Comparison of ENCODE assay signal across 9 cellular contexts in the genomic region with DNA sequence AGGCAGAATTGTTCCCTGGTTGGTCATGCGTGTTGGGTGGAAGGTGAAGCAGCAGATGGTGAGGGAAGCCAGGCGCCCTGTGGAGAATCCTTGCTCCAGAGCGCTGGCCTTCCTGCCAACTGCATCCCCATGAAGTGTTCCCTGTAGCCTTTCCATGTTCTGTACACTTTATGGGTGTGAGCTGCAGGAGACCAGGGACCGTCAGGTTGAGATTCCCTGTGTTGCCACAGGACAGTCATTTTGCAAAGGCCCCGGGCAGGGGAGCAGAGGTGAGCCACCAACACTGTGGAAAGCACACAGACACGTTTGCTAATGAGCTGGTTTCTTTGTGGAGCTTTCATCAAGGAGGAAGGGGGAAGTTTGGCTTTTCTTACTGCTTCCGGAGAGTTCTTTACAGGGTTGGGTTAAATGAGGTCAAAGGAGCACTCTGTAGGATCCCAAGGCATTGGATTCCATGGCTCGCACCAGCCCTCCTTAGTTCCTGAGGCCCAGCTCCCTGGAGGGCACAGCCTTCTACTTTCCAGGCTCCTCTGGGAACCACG. TPM values are rescaled to one million over a fixed set of nuclear protein-coding genes. Genes with fewer than 3 reads are reported as not detected.
DNase-seq lines count a peak whose midpoint lies in the region; ATAC-seq and TF ChIP-seq lines count a peak whose summit lies in the region.
"Had no signal": no experiment of that assay in that cellular context is flagged by ENCODE, and none has a peak within 500 bp of the region (broad histone marks: within the 10 kb centered on the region; RNA-seq: fewer than 3 reads in every experiment).

No MANE protein-coding gene starts in this region.

- H3K36me3 ChIP-seq in left lung (peaks cover 0 to 30% of the 10 kb centered on the region in 2 donors), stomach (peaks cover 14 to 30% (median 24%) of the 10 kb centered on the region in 4 donors), MM.1S (replicated peaks; ENCODE audit: insufficient read depth, low read length) (no peaks in the 10 kb centered on the region)

- H3K4me2 ChIP-seq in MM.1S (ENCODE audit: low read depth, low read length), result no peak overlapping the region

- H3K4me3 ChIP-seq in left lung (no peak overlapping the region), stomach (no peak overlapping the region), MM.1S (ENCODE audit: low read length) (no peak overlapping the region)
- H3K4me3 ChIP-seq: psoas muscle had no signal

- no peak overlapping the region for H3K9ac ChIP-seq in MM.1S (ENCODE audit: low read length)

- no peak for DNase-seq in activated CD8-positive, alpha-beta memory T cell treated with anti-CD3 and anti-CD28 coated beads, Interleukin-2, amount 10 ng/mL, durations not matched to agents 7 days and 5 days
- no peak for DNase-seq in activated CD8-positive, alpha-beta memory T cell treated with anti-CD3 and anti-CD28 coated beads, Interleukin-2, amount 50 U/mL, for 4 hours
- no peak for DNase-seq in activated T-helper 1 cell treated with anti-CD3 and anti-CD28 coated beads, Interleukin-12 subunit alpha, Interleukin-12 subunit beta, Interleukin-2, Interleukin-4 antibody, amounts not matched to agents 30 ng/mL and 10 ng/mL and 1 ng/mL, durations not matched to agents 14 hours and 24 hours and 36 hours (ENCODE audit: low spot score)
- no peak for DNase-seq in left lung
- DNase-seq in stomach, result peak; percentile 24
- DNase-seq in NCI-H510A (lab: John Stamatoyannopoulos, UW), result no peak
- DNase-seq in MM.1S, result no peak
- no peak for DNase-seq in GM13976 (ENCODE audit: low spot score)
- DNase-seq: psoas muscle had no signal

- CTCF ChIA-PET in activated CD8-positive, alpha-beta memory T cell treated with anti-CD3 and anti-CD28 coated beads, Interleukin-2, amount 10 ng/mL, durations not matched to agents 7 days and 5 days (lab: Charles Lee), result interaction anchor here (0.7 to 11.4 kb wide), 9 partner anchors 10 to 42 kb away, joined by 3 to 151 read pairs (median 6); no protein-coding TSS in a partner anchor

- H3K4me1 ChIP-seq in left lung (peaks cover 36 to 100% of the 10 kb centered on the region in 2 donors), stomach (peaks cover 39 to 86% (median 50%) of the 10 kb centered on the region in 4 donors), MM.1S (ENCODE audit: low read length) (no peaks in the 10 kb centered on the region)

- peak overlapping the region; percentile 58 to 90 for H3K27ac ChIP-seq in left lung
- H3K27ac ChIP-seq in stomach, result peak overlapping the region in 3 of 5 donors; percentile 26 to 75 (median 74)
- no peak overlapping the region for H3K27ac ChIP-seq in MM.1S (ENCODE audit: low read length)
- H3K27ac ChIP-seq: psoas muscle had no signal

- TF ChIP-seq POLR2A in stomach (IDR thresholded peaks at IDR 0.05), result no peak

- no peak for TF ChIP-seq EP300 in stomach (IDR thresholded peaks at IDR 0.05)

- no peaks in the 10 kb centered on the region for H4K20me1 ChIP-seq in MM.1S (ENCODE audit: insufficient read depth, low read length)

- H3K27me3 ChIP-seq in left lung (no peaks in the 10 kb centered on the region), stomach (no peaks in the 10 kb centered on the region), MM.1S (replicated peaks; ENCODE audit: insufficient read depth, low read length) (no peaks in the 10 kb centered on the region)

- peaks cover 88% of the 10 kb centered on the region for H3K4me1 Mint-ChIP-seq in activated CD8-positive, alpha-beta memory T cell treated with anti-CD3 and anti-CD28 coated beads, Interleukin-2, amount 10 ng/mL, durations not matched to agents 7 days and 5 days
- H3K4me1 Mint-ChIP-seq in activated T-helper 1 cell treated with anti-CD3 and anti-CD28 coated beads, Interleukin-12 subunit alpha, Interleukin-12 subunit beta, Interleukin-2, Interleukin-4 antibody, amounts not matched to agents 30 ng/mL and 10 ng/mL and 1 ng/mL, durations not matched to agents 14 hours and 24 hours and 36 hours (ENCODE audit: low read depth), result peaks cover 95% of the 10 kb centered on the region

- TF ChIP-seq CTCF in left lung (IDR thresholded peaks at IDR 0.05) (no peak), stomach (IDR thresholded peaks at IDR 0.05) (no peak), MM.1S (IDR thresholded peaks at IDR 0.05; ENCODE audit: low read length) (no peak), GM13976 (IDR thresholded peaks at IDR 0.05; ENCODE audit: borderline replicate concordance, control extremely low read depth, extremely low read depth, insufficient read depth, missing control alignments) (no peak)

- intact Hi-C loops in activated T-helper 1 cell treated with anti-CD3 and anti-CD28 coated beads, Interleukin-12 subunit alpha, Interleukin-12 subunit beta, Interleukin-2, Interleukin-4 antibody, amounts not matched to agents 30 ng/mL and 10 ng/mL and 1 ng/mL, durations not matched to agents 14 hours and 24 hours and 36 hours (cut with micrococcal nuclease), result no loop called here
- intact Hi-C loops in left lung (cut with DNase I), result no loop called here
- intact Hi-C loops in stomach (cut with DNase I; ENCODE audit: low total_unique reads), result no loop called here

- H3K9me3 Mint-ChIP-seq in activated CD8-positive, alpha-beta memory T cell treated with anti-CD3 and anti-CD28 coated beads, Interleukin-2, amount 10 ng/mL, durations not matched to agents 7 days and 5 days (ENCODE audit: low read depth), result no peaks in the 10 kb centered on the region
- H3K9me3 Mint-ChIP-seq in activated T-helper 1 cell treated with anti-CD3 and anti-CD28 coated beads, Interleukin-12 subunit alpha, Interleukin-12 subunit beta, Interleukin-2, Interleukin-4 antibody, amounts not matched to agents 30 ng/mL and 10 ng/mL and 1 ng/mL, durations not matched to agents 14 hours and 24 hours and 36 hours, result no peaks in the 10 kb centered on the region

- peak; percentile 2 for ATAC-seq in activated CD8-positive, alpha-beta memory T cell treated with anti-CD3 and anti-CD28 coated beads, Interleukin-2, amount 10 ng/mL, durations not matched to agents 7 days and 5 days
- ATAC-seq in left lung, result peak; percentile 19

- H3K36me3 Mint-ChIP-seq in activated CD8-positive, alpha-beta memory T cell treated with anti-CD3 and anti-CD28 coated beads, Interleukin-2, amount 10 ng/mL, durations not matched to agents 7 days and 5 days, result peaks cover 41% of the 10 kb centered on the region
- peaks cover 39% of the 10 kb centered on the region for H3K36me3 Mint-ChIP-seq in activated T-helper 1 cell treated with anti-CD3 and anti-CD28 coated beads, Interleukin-12 subunit alpha, Interleukin-12 subunit beta, Interleukin-2, Interleukin-4 antibody, amounts not matched to agents 30 ng/mL and 10 ng/mL and 1 ng/mL, durations not matched to agents 14 hours and 24 hours and 36 hours (ENCODE audit: low read depth)

- peak overlapping the region; percentile 22 for H3K4me3 Mint-ChIP-seq in activated CD8-positive, alpha-beta memory T cell treated with anti-CD3 and anti-CD28 coated beads, Interleukin-2, amount 10 ng/mL, durations not matched to agents 7 days and 5 days
- peak overlapping the region; percentile 71 for H3K4me3 Mint-ChIP-seq in activated T-helper 1 cell treated with anti-CD3 and anti-CD28 coated beads, Interleukin-12 subunit alpha, Interleukin-12 subunit beta, Interleukin-2, Interleukin-4 antibody, amounts not matched to agents 30 ng/mL and 10 ng/mL and 1 ng/mL, durations not matched to agents 14 hours and 24 hours and 36 hours

- H3K9me3 ChIP-seq in left lung, result no peaks in the 10 kb centered on the region
- H3K9me3 ChIP-seq in stomach, result no peaks in the 10 kb centered on the region
- no peaks in the 10 kb centered on the region for H3K9me3 ChIP-seq in MM.1S (replicated peaks; ENCODE audit: insufficient read depth, low read length)
- H3K9me3 ChIP-seq: psoas muscle had no signal

- H3K27ac Mint-ChIP-seq in activated CD8-positive, alpha-beta memory T cell treated with anti-CD3 and anti-CD28 coated beads, Interleukin-2, amount 10 ng/mL, durations not matched to agents 7 days and 5 days, result peak overlapping the region; percentile 90
- peak overlapping the region; percentile 92 for H3K27ac Mint-ChIP-seq in activated T-helper 1 cell treated with anti-CD3 and anti-CD28 coated beads, Interleukin-12 subunit alpha, Interleukin-12 subunit beta, Interleukin-2, Interleukin-4 antibody, amounts not matched to agents 30 ng/mL and 10 ng/mL and 1 ng/mL, durations not matched to agents 14 hours and 24 hours and 36 hours

- H3K79me2 ChIP-seq in MM.1S (ENCODE audit: low read length), result no peaks in the 10 kb centered on the region

- no peak overlapping the region for H2AFZ ChIP-seq in MM.1S (ENCODE audit: low read length)

- H3K27me3 Mint-ChIP-seq in activated CD8-positive, alpha-beta memory T cell treated with anti-CD3 and anti-CD28 coated beads, Interleukin-2, amount 10 ng/mL, durations not matched to agents 7 days and 5 days, result no peaks in the 10 kb centered on the region
- H3K27me3 Mint-ChIP-seq in activated T-helper 1 cell treated with anti-CD3 and anti-CD28 coated beads, Interleukin-12 subunit alpha, Interleukin-12 subunit beta, Interleukin-2, Interleukin-4 antibody, amounts not matched to agents 30 ng/mL and 10 ng/mL and 1 ng/mL, durations not matched to agents 14 hours and 24 hours and 36 hours (ENCODE audit: insufficient read depth), result no peaks in the 10 kb centered on the region

- no peaks in the 10 kb centered on the region for H3K9me2 ChIP-seq in MM.1S (replicated peaks; ENCODE audit: insufficient read depth, low read length)

- 58 to 70% (median 62%) methylated on average over 9 of the region's 9 CpGs for WGBS in stomach, 5 donors

- in situ Hi-C loops in GM13976 (cut with MboI; ENCODE audit: low sequenced_read_pairs, unreplicated experiment), result no loop called here

- no peaks in the 10 kb centered on the region for H3F3A ChIP-seq in MM.1S (ENCODE audit: insufficient read depth, low read length)

RNA-seq across cellular contexts. Expression of gene TSPAN14, which starts 32.1 kb away (rescaled TPM):
- total RNA-seq in activated CD8-positive, alpha-beta memory T cell treated with anti-CD3 and anti-CD28 coated beads, Interleukin-2, amount 10 ng/mL, durations not matched to agents 7 days and 5 days, result 100 to 1,000 TPM; 100 to 104 TPM
- total RNA-seq in activated T-helper 1 cell treated with anti-CD3 and anti-CD28 coated beads, Interleukin-12 subunit alpha, Interleukin-12 subunit beta, Interleukin-2, Interleukin-4 antibody, amounts not matched to agents 30 ng/mL and 10 ng/mL and 1 ng/mL, durations not matched to agents 14 hours and 24 hours and 36 hours, result 75.4 and 81.9 TPM in 2 replicates
- total RNA-seq in left lung (100 to 1,000 TPM; 116 to 158 TPM), stomach (10 to 100 TPM; 24.4 to 82.6 (median 42.9) TPM)
- 10 to 100 TPM in 2 of 3 donors, 1 to 10 TPM in 1; 7.0 to 21.5 (median 13.7) TPM for polyA plus RNA-seq in stomach

RNA-seq across cellular contexts. Expression of gene SH2D4B, which starts 51.5 kb away (rescaled TPM):
- under 1 TPM in 1 of 2 experiments, not detected in 1; 0.09 TPM for total RNA-seq in activated CD8-positive, alpha-beta memory T cell treated with anti-CD3 and anti-CD28 coated beads, Interleukin-2, amount 10 ng/mL, durations not matched to agents 7 days and 5 days
- total RNA-seq in activated T-helper 1 cell treated with anti-CD3 and anti-CD28 coated beads, Interleukin-12 subunit alpha, Interleukin-12 subunit beta, Interleukin-2, Interleukin-4 antibody, amounts not matched to agents 30 ng/mL and 10 ng/mL and 1 ng/mL, durations not matched to agents 14 hours and 24 hours and 36 hours, result 0.18 and 0.20 TPM in 2 replicates
- total RNA-seq in left lung (under 1 TPM; 0.23 to 0.37 TPM), stomach (under 1 TPM in 1 of 5 donors, not detected in 4; 0.18 TPM)
- polyA plus RNA-seq in stomach, result under 1 TPM in 1 of 3 donors, not detected in 2; 0.03 TPM
- total RNA-seq: psoas muscle had no signal
